ENCODE assay signal across 2 cellular contexts in genomic region chr2:12433641-12433990, GRCh38.
TF ChIP-seq lines count a peak whose summit lies in the region.

No MANE protein-coding gene starts in this region.

TF ChIP-seq in Ishikawa, 13 proteins besides CTCF, POLR2A, EP300 and RAD21 (continued from another document):
- TF ChIP-seq REST (IDR thresholded peaks at IDR 0.05; ENCODE audit: low read depth) (no peak), EGR1 (IDR thresholded peaks at IDR 0.05) (no peak), USF1 (IDR thresholded peaks at IDR 0.05) (no peak), FOXM1 (IDR thresholded peaks at IDR 0.05; ENCODE audit: borderline replicate concordance, low read depth) (no peak), TEAD4 (IDR thresholded peaks at IDR 0.05) (no peak), CREB1 (IDR thresholded peaks at IDR 0.05; ENCODE audit: low read depth) (no peak), MAX (IDR thresholded peaks at IDR 0.05) (no peak), TAF1 (IDR thresholded peaks at IDR 0.05; ENCODE audit: low read depth) (no peak), NFIC (IDR thresholded peaks at IDR 0.05) (no peak)

TF ChIP-seq in GM12878, 131 proteins besides CTCF, POLR2A, EP300 and RAD21 (continued from another document):
- TF ChIP-seq TCF12 (IDR thresholded peaks at IDR 0.05; ENCODE audit: low read depth, low read length), result no peak
